10 cellular contexts compared by ENCODE assay signal in the genomic region with DNA sequence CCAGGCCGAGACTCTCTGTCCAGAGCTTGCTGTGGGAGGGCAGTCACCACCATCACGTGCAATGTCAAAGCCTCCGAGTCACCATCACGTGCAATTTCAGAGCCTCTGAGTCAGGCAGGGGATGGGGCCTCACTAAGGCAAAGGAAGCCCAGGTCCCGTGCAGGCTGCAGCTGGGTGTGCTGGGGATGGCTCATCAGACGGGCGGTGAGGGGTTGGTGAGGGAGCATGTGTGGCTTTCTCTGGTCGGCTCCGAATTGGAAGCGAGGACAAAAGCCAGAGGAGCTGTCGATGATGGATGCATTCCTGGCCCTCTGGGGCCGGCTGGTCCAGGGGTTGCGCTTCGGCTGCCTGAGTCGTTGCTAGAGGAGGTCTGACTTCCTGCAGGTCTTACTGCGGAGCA. TPM values are rescaled to one million over a fixed set of nuclear protein-coding genes. Genes with fewer than 3 reads are reported as not detected.
"Had no signal": no experiment of that assay in that cellular context is flagged by ENCODE, and none has a peak within 500 bp of the region (broad histone marks: within the 10 kb centered on the region; RNA-seq: fewer than 3 reads in every experiment).

No MANE protein-coding gene starts in this region.

RNA-seq across cellular contexts. Expression of gene SPACA7, which starts 18.9 kb away (rescaled TPM):
- total RNA-seq: adrenal gland, cardiac septum, frontal cortex, heart left ventricle, left cardiac atrium, lung, skeletal muscle tissue, subcutaneous adipose tissue, uterus had no signal
- polyA plus RNA-seq: adrenal gland, esophagus, heart left ventricle, lung had no signal
